In genomic region chr1:236287757-236288619, GRCh38 we compare ENCODE assay signal across 10 cellular contexts. TPM values are rescaled to one million over a fixed set of nuclear protein-coding genes. Genes with fewer than 3 reads are reported as not detected.
DNase-seq lines count a peak whose midpoint lies in the region; ATAC-seq and TF ChIP-seq lines count a peak whose summit lies in the region.
"Had no signal": no experiment of that assay in that cellular context is flagged by ENCODE, and none has a peak within 500 bp of the region (broad histone marks: within the 10 kb centered on the region; RNA-seq: fewer than 3 reads in every experiment).

No MANE protein-coding gene starts in this region.

- CTCF ChIA-PET in T-cell (lab: Charles Lee): no interaction called here

- no peak overlapping the region for H3K4me3 Mint-ChIP-seq in T-cell

- no peaks in the 10 kb centered on the region for H3K27me3 Mint-ChIP-seq in T-cell

- DNase-seq in Daoy (ENCODE audit: low read depth): peak; percentile 39
- DNase-seq in NB4 (ENCODE audit: low read depth): peak; percentile 68
- DNase-seq in SJCRH30: peak; percentile 81 to 90
- peak; percentile 86 for DNase-seq in kidney glomerular epithelial cell (lab: John Stamatoyannopoulos, UW)
- no peak for DNase-seq in stimulated activated CD4-positive, alpha-beta T cell treated with anti-CD3 and anti-CD28 coated beads, Interleukin-2, amount 100 ng/mL, for 24 hours
- DNase-seq in DMS153 (lab: John Stamatoyannopoulos, UW): no peak
- DNase-seq in T-cell: no peak
- no peak for DNase-seq in MV-4-11 (lab: John Stamatoyannopoulos, UW)
- DNase-seq: activated T-cell treated with anti-CD3 and anti-CD28 coated beads, Interleukin-2, amount 50 U/mL, for 1 hour had no signal

- peaks cover 23 to 27% (median 23%) of the 10 kb centered on the region in 3 donors for H3K4me1 Mint-ChIP-seq in T-cell

- no peaks in the 10 kb centered on the region for H3K36me3 Mint-ChIP-seq in T-cell

- no peaks in the 10 kb centered on the region for H3K27me3 ChIP-seq in SJCRH30

- H3K4me3 ChIP-seq in NB4 (ENCODE audit: low read depth, low read length): no peak overlapping the region
- peak overlapping the region; percentile 53 for H3K4me3 ChIP-seq in SJCRH30
- H3K4me3 ChIP-seq: lung had no signal

- H3K27ac ChIP-seq in SJCRH30: peak overlapping the region; percentile 84

- no peak for ATAC-seq in T-cell (replicated peaks in 1 of 4)

- H3K36me3 ChIP-seq in SJCRH30: no peaks in the 10 kb centered on the region

- TF ChIP-seq POLR2A in NB4 (IDR thresholded peaks at IDR 0.05; ENCODE audit: extremely low read depth, insufficient read length): no peak

- H3K9me3 ChIP-seq in SJCRH30 (replicated peaks): no peaks in the 10 kb centered on the region

- peaks cover 11% of the 10 kb centered on the region; the same call in 1 of the 2 replicates for H3K4me1 ChIP-seq in SJCRH30

- H3K9me3 Mint-ChIP-seq in T-cell: no peaks in the 10 kb centered on the region

- no peak for TF ChIP-seq CTCF in NB4 (IDR thresholded peaks at IDR 0.05; ENCODE audit: low read depth, low read length)

- POLR2A ChIA-PET in T-cell (lab: Charles Lee): interaction anchor here in 1 of 2 donors (0.6 kb wide), 1 partner anchor 128 kb away, joined by 3 read pairs; no protein-coding TSS in a partner anchor

- no peak overlapping the region for H3K27ac Mint-ChIP-seq in T-cell

RNA-seq across cellular contexts. Expression of gene ERO1B, which starts 6.2 kb away (rescaled TPM):
- total RNA-seq in Daoy (2014; rRNA removed; shearing (Covaris generic)): 2.9 and 7.9 TPM in 2 replicates
- total RNA-seq in SJCRH30 (2014; rRNA removed; shearing (Covaris generic)): 2.3 and 3.6 TPM in 2 replicates
- total RNA-seq in T-cell: 10 to 100 TPM; 11.3 to 15.4 (median 12.4) TPM

Comparison
In these comparisons a context has a peak if more than half of its experiments do, and no peak if none do; other contexts are left out.
1. DNase-seq: peak in Daoy (single experiment), NB4 (single experiment), SJCRH30 (2 of 2) and kidney glomerular epithelial cell (single experiment); none in stimulated activated CD4-positive, alpha-beta T cell treated with anti-CD3 and anti-CD28 coated beads, Interleukin-2, amount 100 ng/mL, for 24 hours (0 of 2), DMS153 (single experiment), T-cell (0 of 34) and MV-4-11 (single experiment).